In genomic region chr14:69685716-69686115, GRCh38 we compare ENCODE assay signal across 8 cellular contexts.
DNase-seq lines count a peak whose midpoint lies in the region; ATAC-seq, FAIRE-seq and TF ChIP-seq lines count a peak whose summit lies in the region.

No MANE protein-coding gene starts in this region.

- H3K9me3 ChIP-seq in kidney (ENCODE audit: control insufficient read depth in 1 of 2, low read length in 2 of 2): no peaks in the 10 kb centered on the region

- TF ChIP-seq CTCF in kidney (IDR thresholded peaks at IDR 0.05; ENCODE audit: borderline replicate concordance, extremely low read depth, insufficient read depth): no peak

- no peak for ATAC-seq in HG03378 (IDR thresholded peaks at IDR 0.05; ENCODE audit: unreplicated experiment)

- no peaks in the 10 kb centered on the region for H3K36me3 ChIP-seq in kidney (ENCODE audit: control insufficient read depth in 1 of 2, insufficient read depth in 2 of 2, low read length in 2 of 2)

- H3K27ac ChIP-seq in kidney (ENCODE audit: low read depth in 2 of 2, low read length in 2 of 2) (no peak overlapping the region), temporal lobe (ENCODE audit: low read depth, low read length) (peak overlapping the region; percentile 34)

- intact Hi-C loops in kidney (cut with DNase I): no loop called here

- H3K4me3 ChIP-seq in kidney (ENCODE audit: low read length in 2 of 2): no peak overlapping the region

- H3K9ac ChIP-seq in kidney (ENCODE audit: low read length in 2 of 2): no peak overlapping the region

- peaks cover 34 to 36% of the 10 kb centered on the region in 2 donors for H3K4me1 ChIP-seq in kidney (ENCODE audit: control insufficient read depth in 1 of 2, insufficient read depth in 1 of 2, low read depth in 1 of 2, low read length in 2 of 2)

- no peak for FAIRE-seq in kidney (lab: Jason Lieb, UNC)

- DNase-seq in DMS 273 treated with DMSO at 0.1 percent for 48 hours (lab: John Stamatoyannopoulos, UW) (peak; percentile 43), NCI-H2227 (lab: John Stamatoyannopoulos, UW; ENCODE audit: unreplicated experiment) (peak; percentile 17), amniotic epithelial cell (ENCODE audit: low read depth) (peak; percentile 43), kidney (peak; percentile 82), SKM-1 treated with dmso at 0.1 percent for 144 hours (lab: John Stamatoyannopoulos, UW; ENCODE audit: unreplicated experiment) (no peak), hepatic stellate cell (ENCODE audit: low spot score) (no peak)

Comparison
In these comparisons a context has a peak if more than half of its experiments do, and no peak if none do; other contexts are left out.
1. DNase-seq: peak in DMS 273 treated with DMSO at 0.1 percent for 48 hours (single experiment), NCI-H2227 (single experiment), amniotic epithelial cell (single experiment) and kidney (single experiment); none in SKM-1 treated with dmso at 0.1 percent for 144 hours (single experiment) and hepatic stellate cell (single experiment).